In the genomic region with DNA sequence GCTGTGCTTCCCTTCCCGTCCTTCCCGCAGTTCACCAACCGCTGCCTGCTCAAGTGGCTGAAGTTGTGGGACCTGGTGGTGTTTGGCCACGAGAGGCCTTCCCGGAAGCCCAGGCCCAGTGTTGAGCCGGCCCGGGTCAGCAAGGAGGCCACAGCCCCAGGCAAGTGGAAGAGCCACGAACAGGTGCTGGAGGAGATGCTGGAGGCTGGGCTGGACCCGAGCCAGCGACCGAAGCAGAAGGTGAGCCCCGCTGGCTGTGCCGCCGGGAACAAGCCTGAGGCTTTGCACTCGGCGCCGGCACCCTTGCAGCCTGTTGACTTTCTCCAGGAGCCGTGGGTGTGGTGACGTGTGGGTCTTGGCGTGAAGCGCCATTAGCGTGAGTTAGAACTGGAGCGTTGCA, we compare ENCODE assay signal across 36 cellular contexts. TPM values are rescaled to one million over a fixed set of nuclear protein-coding genes. Genes with fewer than 3 reads are reported as not detected.
"Had no signal": no experiment of that assay in that cellular context is flagged by ENCODE, and none has a peak within 500 bp of the region (broad histone marks: within the 10 kb centered on the region; RNA-seq: fewer than 3 reads in every experiment).

No MANE protein-coding gene starts in this region.

- H3K27ac ChIP-seq: left lung, lower lobe of right lung, parathyroid adenoma, right atrium auricular region, right lobe of liver, tibial nerve, upper lobe of left lung, vagina had no signal

- H3K9me3 ChIP-seq: left lung, lower lobe of right lung, right atrium auricular region, right lobe of liver, tibial nerve, upper lobe of left lung, vagina had no signal

- DNase-seq: hypothalamus; immature natural killer cell; kidney; left colon; left lung; lower lobe of right lung; mammary epithelial cell; mesenchymal stem cell; naive thymus-derived CD8-positive, alpha-beta T cell; nucleus accumbens; right lobe of liver; stimulated activated CD4-positive, alpha-beta T cell treated with anti-CD3 and anti-CD28 coated beads, Interleukin-1b, Interleukin-23, amount 100 ng/mL, for 48 hours; stimulated activated CD4-positive, alpha-beta T cell treated with anti-CD3 and anti-CD28 coated beads, Interleukin-2, amount 100 ng/mL, for 48 hours; stimulated activated CD4-positive, alpha-beta T cell treated with anti-CD3 and anti-CD28 coated beads, Interleukin-4, amount 100 ng/mL, for 4 hours; stimulated activated CD8-positive, alpha-beta memory T cell treated with anti-CD3 and anti-CD28 coated beads, Interleukin-4, amount 100 ng/mL, for 48 hours; stimulated activated naive CD4-positive, alpha-beta T cell treated with Interleukin-2 at 50 U/mL for 16 hours; stimulated activated naive CD8-positive, alpha-beta T cell treated with anti-CD3 and anti-CD28 coated beads, Interleukin-15, amount 100 ng/mL, for 72 hours; substantia nigra had no signal

- ATAC-seq: left colon; left lung; lower lobe of right lung; naive thymus-derived CD8-positive, alpha-beta T cell; right lobe of liver; stimulated activated memory B cell treated with anti-CD40 and anti-IgM and Interleukin-4, amounts not matched to agents 10 μg/mL and 1 μg/mL and 100 μg/mL, for 72 hours; stimulated activated naive CD8-positive, alpha-beta T cell treated with anti-CD3 and anti-CD28 coated beads, Interleukin-15, amount 100 ng/mL, for 72 hours had no signal

- H3K9ac ChIP-seq: parathyroid adenoma had no signal

- H3K4me3 ChIP-seq: left lung, lower lobe of right lung, right atrium auricular region, right lobe of liver, smooth muscle cell, tibial nerve, upper lobe of left lung, vagina had no signal

- H3K4me3 Mint-ChIP-seq: stimulated activated memory B cell treated with anti-CD40 and anti-IgM and Interleukin-4, amounts not matched to agents 10 μg/mL and 1 μg/mL and 100 μg/mL, for 72 hours had no signal

- H3K4me1 Mint-ChIP-seq: nephron had no signal

- H2AFZ ChIP-seq: parathyroid adenoma had no signal

- H3K79me2 ChIP-seq: parathyroid adenoma had no signal

- H3K27ac Mint-ChIP-seq: immature natural killer cell; naive thymus-derived CD8-positive, alpha-beta T cell; nephron; progenitor cell of endocrine pancreas; stimulated activated memory B cell treated with anti-CD40 and anti-IgM and Interleukin-4, amounts not matched to agents 10 μg/mL and 1 μg/mL and 100 μg/mL, for 72 hours; stimulated activated naive CD8-positive, alpha-beta T cell treated with anti-CD3 and anti-CD28 coated beads, Interleukin-15, amount 100 ng/mL, for 72 hours had no signal

- H3K27me3 Mint-ChIP-seq: naive thymus-derived CD8-positive, alpha-beta T cell; progenitor cell of endocrine pancreas; stimulated activated naive CD8-positive, alpha-beta T cell treated with anti-CD3 and anti-CD28 coated beads, Interleukin-15, amount 100 ng/mL, for 72 hours had no signal

- H3K27me3 ChIP-seq: left lung, right atrium auricular region, right lobe of liver, upper lobe of left lung, vagina had no signal

- H3K4me2 ChIP-seq: smooth muscle cell had no signal

- H3K9me3 Mint-ChIP-seq: immature natural killer cell; naive thymus-derived CD8-positive, alpha-beta T cell; nephron; stimulated activated memory B cell treated with anti-CD40 and anti-IgM and Interleukin-4, amounts not matched to agents 10 μg/mL and 1 μg/mL and 100 μg/mL, for 72 hours; stimulated activated naive CD8-positive, alpha-beta T cell treated with anti-CD3 and anti-CD28 coated beads, Interleukin-15, amount 100 ng/mL, for 72 hours had no signal

- H3K36me3 ChIP-seq: right lobe of liver had no signal

- FAIRE-seq: islet of Langerhans, kidney had no signal

RNA-seq across cellular contexts. Expression of a gene that starts 9.4 kb away (rescaled TPM):
- total RNA-seq: kidney; left lung; liver; lower lobe of right lung; mammary epithelial cell; mucosa of gallbladder; naive thymus-derived CD8-positive, alpha-beta T cell; osteocyte; progenitor cell of endocrine pancreas; pulmonary artery endothelial cell; renal cortical epithelial cell; right atrium auricular region; right lobe of liver; skeletal muscle tissue; smooth muscle cell; temporal lobe; tibial nerve; upper lobe of left lung; urinary bladder; vagina had no signal
- polyA plus RNA-seq: immature natural killer cell; liver; mammary epithelial cell; naive thymus-derived CD8-positive, alpha-beta T cell; smooth muscle cell; urinary bladder had no signal

RNA-seq across cellular contexts. Expression of a gene that starts 30.6 kb away (rescaled TPM):
- total RNA-seq: naive thymus-derived CD8-positive, alpha-beta T cell; pulmonary artery endothelial cell; temporal lobe; vagina had no signal
- polyA plus RNA-seq: immature natural killer cell; naive thymus-derived CD8-positive, alpha-beta T cell had no signal
